In genomic region chr21:46323710-46324389, GRCh38 we compare ENCODE assay signal across 8 cellular contexts. TPM values are rescaled to one million over a fixed set of nuclear protein-coding genes. Genes with fewer than 3 reads are reported as not detected.
DNase-seq lines count a peak whose midpoint lies in the region; ATAC-seq and TF ChIP-seq lines count a peak whose summit lies in the region.

TSS of gene C21orf58 (minus strand) at chr21:46323870. CDS start at chr21:46322738, 1,132 bp downstream.
TSS of gene PCNT (plus strand) at chr21:46324156. CDS start at chr21:46324229, 73 bp downstream.

- H3K4me1 Mint-ChIP-seq in naive B cell, result peaks cover 7 to 36% (median 12%) of the 10 kb centered on the region in 3 donors
- peaks cover 22% of the 10 kb centered on the region for H3K4me1 Mint-ChIP-seq in stimulated activated effector memory CD8-positive, alpha-beta T cell treated with anti-CD3 and anti-CD28 coated beads, Interleukin-12 subunit alpha, Interleukin-12 subunit beta, amount 100 ng/mL, for 72 hours

- H3K9me3 ChIP-seq in fibroblast of lung (ENCODE audit: control insufficient read depth, insufficient read depth, low read depth, low read length), result no peaks in the 10 kb centered on the region

- H3K9ac ChIP-seq in fibroblast of lung (ENCODE audit: insufficient read depth, low read length), result peak within 1 kb of the TSS; percentile 93

- H3K27me3 Mint-ChIP-seq in naive B cell, result no peaks in the 10 kb centered on the region

- H3K4me2 ChIP-seq in fibroblast of lung (ENCODE audit: extremely low read depth, insufficient read depth, low read length), result peak within 1 kb of the TSS; percentile 96

- H3K9me3 Mint-ChIP-seq in naive B cell, result no peaks in the 10 kb centered on the region
- no peaks in the 10 kb centered on the region for H3K9me3 Mint-ChIP-seq in stimulated activated effector memory CD8-positive, alpha-beta T cell treated with anti-CD3 and anti-CD28 coated beads, Interleukin-12 subunit alpha, Interleukin-12 subunit beta, amount 100 ng/mL, for 72 hours

- peak within 1 kb of the TSS; percentile 81 for H2AFZ ChIP-seq in fibroblast of lung (ENCODE audit: low read length)

- peak; percentile 81 to 83 for ATAC-seq in naive B cell (ENCODE audit: low read depth in 2 of 2)
- peak; percentile 91 for ATAC-seq in stimulated activated effector memory CD8-positive, alpha-beta T cell treated with anti-CD3 and anti-CD28 coated beads, Interleukin-12 subunit alpha, Interleukin-12 subunit beta, amount 100 ng/mL, for 72 hours

- peak within 1 kb of the TSS; percentile 86 to 97 (median 94) for H3K4me3 ChIP-seq in fibroblast of lung (replicated peaks in 1 of 4; ENCODE audit: control extremely low read depth in 1 of 4, insufficient read depth in 1 of 4, low read depth in 3 of 4, low read length in 4 of 4)

- no peak for TF ChIP-seq CTCF in fibroblast of lung (conservative IDR thresholded peaks at IDR 0.05 in 1 of 2, IDR thresholded peaks at IDR 0.05 in 1 of 2; ENCODE audit: low read depth in 1 of 2, low read length in 2 of 2)

- H3K4me3 Mint-ChIP-seq in naive B cell, result peak within 1 kb of the TSS; percentile 91 to 99 (median 96)
- H3K4me3 Mint-ChIP-seq in stimulated activated effector memory CD8-positive, alpha-beta T cell treated with anti-CD3 and anti-CD28 coated beads, Interleukin-12 subunit alpha, Interleukin-12 subunit beta, amount 100 ng/mL, for 72 hours, result peak within 1 kb of the TSS; percentile 89

- H3K36me3 ChIP-seq in fibroblast of lung (ENCODE audit: control insufficient read depth, insufficient read depth, low read length), result peaks cover 4% of the 10 kb centered on the region

- H3K36me3 Mint-ChIP-seq in naive B cell, result peaks cover 0 to 7% of the 10 kb centered on the region in 2 donors
- peaks cover 82% of the 10 kb centered on the region for H3K36me3 Mint-ChIP-seq in stimulated activated effector memory CD8-positive, alpha-beta T cell treated with anti-CD3 and anti-CD28 coated beads, Interleukin-12 subunit alpha, Interleukin-12 subunit beta, amount 100 ng/mL, for 72 hours

- peaks cover 17% of the 10 kb centered on the region for H3K4me1 ChIP-seq in fibroblast of lung (ENCODE audit: control insufficient read depth, extremely low read depth, insufficient read depth, low read length)

- no peaks in the 10 kb centered on the region for H3K27me3 ChIP-seq in fibroblast of lung (ENCODE audit: control insufficient read depth, insufficient read depth, low read length)

- H3K27ac Mint-ChIP-seq in naive B cell, result peak within 1 kb of the TSS; percentile 93 to 99 (median 98)
- H3K27ac Mint-ChIP-seq in stimulated activated effector memory CD8-positive, alpha-beta T cell treated with anti-CD3 and anti-CD28 coated beads, Interleukin-12 subunit alpha, Interleukin-12 subunit beta, amount 100 ng/mL, for 72 hours, result peak within 1 kb of the TSS; percentile 98

- peak within 1 kb of the TSS; percentile 95 for H3K27ac ChIP-seq in fibroblast of lung (ENCODE audit: insufficient read depth, low read length)

- H4K20me1 ChIP-seq in fibroblast of lung (ENCODE audit: control insufficient read depth, extremely low read depth, insufficient read depth, low read length), result no peaks in the 10 kb centered on the region

- peaks cover 66% of the 10 kb centered on the region for H3K79me2 ChIP-seq in fibroblast of lung (ENCODE audit: control insufficient read depth, insufficient read depth, low read length)

- DNase-seq in Daoy (ENCODE audit: low read depth), result peak; percentile 99
- peak; percentile 94 for DNase-seq in GOT3 (lab: John Stamatoyannopoulos, UW)
- DNase-seq in LHCN-M2 (ENCODE audit: low read depth), result peak; percentile 97
- DNase-seq in RPMI7951 (ENCODE audit: low read depth), result peak; percentile 95
- DNase-seq in activated T-helper 1 cell treated with Interleukin-2 at 50 U/mL for 16 hours (ENCODE audit: low read depth), result peak; percentile 98
- peak; percentile 97 for DNase-seq in fibroblast of lung (ENCODE audit: low read depth in 2 of 2)
- peak; percentile 99 for DNase-seq in naive B cell
- peak; percentile 98 for DNase-seq in stimulated activated effector memory CD8-positive, alpha-beta T cell treated with anti-CD3 and anti-CD28 coated beads, Interleukin-12 subunit alpha, Interleukin-12 subunit beta, amount 100 ng/mL, for 72 hours (ENCODE audit: low spot score in 2 of 2)

RNA-seq across cellular contexts. Expression of gene C21orf58, which starts in this region (rescaled TPM):
- total RNA-seq in Daoy (2014; rRNA removed; shearing (Covaris generic)), result 12.4 and 16.9 TPM in 2 replicates
- 17.2 and 19.3 TPM in 2 replicates for total RNA-seq in LHCN-M2 (2014; rRNA removed)
- polyA plus RNA-seq in LHCN-M2 (2012), result 4.2 TPM
- total RNA-seq in RPMI7951 (2014; rRNA removed; shearing (Covaris generic)), result 8.9 TPM in 2 replicates
- total RNA-seq in fibroblast of lung, result 1.3 and 2.5 TPM in 2 replicates
- 1.4 and 2.3 TPM in 2 replicates for polyA plus RNA-seq in fibroblast of lung
- 0.73 and 2.5 TPM in 2 replicates for polyA plus RNA-seq in fibroblast of lung (2012)
- polyA minus RNA-seq in fibroblast of lung (ENCODE audit: low replicate concordance), result 3.1 and 4.3 TPM in 2 replicates
- 1 to 10 TPM in 1 of 6 donors, under 1 TPM in 5; 0.24 to 1.1 (median 0.62) TPM for polyA plus RNA-seq in naive B cell (ENCODE audit: low read depth in 6 of 6)

RNA-seq across cellular contexts. Expression of gene PCNT, which starts in this region (rescaled TPM):
- total RNA-seq in Daoy (2014; rRNA removed; shearing (Covaris generic)), result 20.4 and 32.0 TPM in 2 replicates
- total RNA-seq in LHCN-M2 (2014; rRNA removed) (35.8 and 40.8 TPM in 2 replicates), fibroblast of lung (15.7 and 26.1 TPM in 2 replicates)
- 10.0 TPM for polyA plus RNA-seq in LHCN-M2 (2012)
- total RNA-seq in RPMI7951 (2014; rRNA removed; shearing (Covaris generic)), result 11.7 and 13.6 TPM in 2 replicates
- polyA plus RNA-seq in fibroblast of lung (7.4 and 11.1 TPM in 2 replicates), naive B cell (ENCODE audit: low read depth in 6 of 6) (10 to 100 TPM in 4 of 6 donors, 1 to 10 TPM in 2; 4.7 to 32.5 (median 10.7) TPM)
- 9.9 and 12.6 TPM in 2 replicates for polyA plus RNA-seq in fibroblast of lung (2012)
- polyA minus RNA-seq in fibroblast of lung (ENCODE audit: low replicate concordance), result 33.4 and 56.0 TPM in 2 replicates

Comparison
In these comparisons a context has a peak if more than half of its experiments do, and no peak if none do; other contexts are left out.
1. Peak in every context shown above with its lines: DNase-seq, ATAC-seq, H3K4me3 ChIP-seq and H3K27ac ChIP-seq.